11 cellular contexts compared by ENCODE assay signal in genomic region chr3:187615630-187616029, GRCh38. TPM values are rescaled to one million over a fixed set of nuclear protein-coding genes. Genes with fewer than 3 reads are reported as not detected.
"Had no signal": no experiment of that assay in that cellular context is flagged by ENCODE, and none has a peak within 500 bp of the region (broad histone marks: within the 10 kb centered on the region; RNA-seq: fewer than 3 reads in every experiment).

No MANE protein-coding gene starts in this region.

- H3K27ac Mint-ChIP-seq: activated CD8-positive, alpha-beta memory T cell treated with anti-CD3 and anti-CD28 coated beads, Interleukin-2, amount 10 ng/mL, durations not matched to agents 7 days and 5 days; activated naive CD4-positive, alpha-beta T cell treated with anti-CD3 and anti-CD28 coated beads, Interleukin-2, amount 50 U/mL, for 72 hours; activated T-cell treated with anti-CD3 and anti-CD28 coated beads, Interleukin-2, amount 50 U/mL, for 24 hours; T-cell had no signal

- H3K4me2 ChIP-seq: KMS-11 had no signal

- H3K9me3 Mint-ChIP-seq: activated naive CD4-positive, alpha-beta T cell treated with anti-CD3 and anti-CD28 coated beads, Interleukin-2, amount 50 U/mL, for 72 hours; activated T-cell treated with anti-CD3 and anti-CD28 coated beads, Interleukin-2, amount 50 U/mL, for 24 hours; T-cell had no signal

- H3K27me3 ChIP-seq: brain microvascular endothelial cell, cardiac muscle cell, colonic mucosa had no signal

- ATAC-seq: Right ventricle myocardium inferior had no signal

- H3K4me3 ChIP-seq: cardiac muscle cell, colonic mucosa, SK-N-MC had no signal

- H3K36me3 Mint-ChIP-seq: activated CD8-positive, alpha-beta memory T cell treated with anti-CD3 and anti-CD28 coated beads, Interleukin-2, amount 10 ng/mL, durations not matched to agents 7 days and 5 days; activated naive CD4-positive, alpha-beta T cell treated with anti-CD3 and anti-CD28 coated beads, Interleukin-2, amount 50 U/mL, for 72 hours; T-cell had no signal

- H3K4me1 ChIP-seq: colonic mucosa had no signal

- H3K27ac ChIP-seq: brain microvascular endothelial cell, cardiac muscle cell, colonic mucosa, KMS-11, SK-N-MC had no signal

- H3K4me3 Mint-ChIP-seq: activated CD8-positive, alpha-beta memory T cell treated with anti-CD3 and anti-CD28 coated beads, Interleukin-2, amount 10 ng/mL, durations not matched to agents 7 days and 5 days; activated T-cell treated with anti-CD3 and anti-CD28 coated beads, Interleukin-2, amount 50 U/mL, for 24 hours; T-cell had no signal

- H3K9ac ChIP-seq: KMS-11 had no signal

- H3K9me3 ChIP-seq: colonic mucosa had no signal

RNA-seq across cellular contexts. Expression of gene SST, which starts 54.6 kb away (rescaled TPM):
- total RNA-seq: activated CD8-positive, alpha-beta memory T cell treated with anti-CD3 and anti-CD28 coated beads, Interleukin-2, amount 10 ng/mL, durations not matched to agents 7 days and 5 days; activated naive CD4-positive, alpha-beta T cell treated with anti-CD3 and anti-CD28 coated beads, Interleukin-2, amount 50 U/mL, for 72 hours; MCF 10A; Right ventricle myocardium inferior; T-cell had no signal
